Comparison of ENCODE assay signal across 17 cellular contexts in the genomic region with DNA sequence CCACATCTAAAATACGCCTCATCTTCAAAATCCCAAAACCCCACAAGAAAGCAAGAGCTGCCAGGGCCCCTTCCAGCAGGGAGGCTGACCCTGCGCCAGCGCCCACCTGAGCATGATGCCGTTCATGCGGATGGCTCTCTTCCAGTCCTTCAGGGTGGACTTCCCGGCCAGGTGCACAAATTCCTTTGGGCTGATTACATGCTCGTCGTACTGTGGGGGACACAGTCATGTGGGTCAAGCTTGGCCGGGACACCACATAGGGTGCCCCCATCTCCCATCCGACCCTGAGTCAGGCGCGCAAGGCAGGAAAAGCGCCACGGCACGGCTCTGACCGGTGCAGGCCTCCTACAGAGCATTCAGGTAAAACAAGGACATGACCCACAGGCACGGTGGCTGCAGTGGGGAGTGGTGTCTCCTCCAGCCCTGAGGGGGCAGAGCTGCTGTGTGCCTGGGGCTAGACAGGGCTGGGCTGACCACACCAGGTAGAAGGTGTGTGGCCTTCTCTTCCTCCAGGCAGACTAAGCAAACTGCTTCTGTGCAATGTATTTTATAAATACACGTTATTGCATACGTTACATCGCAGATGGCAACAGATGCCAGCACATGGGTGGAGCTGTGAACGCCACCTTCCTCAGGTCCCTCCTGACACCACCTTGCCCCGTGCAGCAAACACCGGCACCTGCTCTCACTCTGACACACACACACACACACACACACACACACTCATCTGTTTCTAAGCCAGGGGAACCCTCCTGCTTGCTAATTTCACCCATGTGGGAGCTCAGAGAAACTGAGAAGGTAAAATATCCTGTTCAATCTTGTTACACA. TPM values are rescaled to one million over a fixed set of nuclear protein-coding genes. Genes with fewer than 3 reads are reported as not detected.
A peak's percentile ranks its signal among the peaks of the same experiment; 100 is the strongest.
DNase-seq lines count a peak whose midpoint lies in the region; ATAC-seq and TF ChIP-seq lines count a peak whose summit lies in the region.
"Had no signal": no experiment of that assay in that cellular context is flagged by ENCODE, and none has a peak within 500 bp of the region (broad histone marks: within the 10 kb centered on the region; RNA-seq: fewer than 3 reads in every experiment).

No MANE protein-coding gene starts in this region.

- POLR2A ChIA-PET in IMR-90 (lab: Charles Lee; ENCODE audit: unreplicated experiment), result no interaction called here

- H2AK9ac ChIP-seq in IMR-90 (replicated peaks; ENCODE audit: low read depth, low read length, poor library complexity), result peak overlapping the region; percentile 35

- H3K4me3 Mint-ChIP-seq in chondrocyte (ENCODE audit: unreplicated experiment), result no peak overlapping the region
- H3K4me3 Mint-ChIP-seq in stimulated activated naive CD8-positive, alpha-beta T cell treated with anti-CD3 and anti-CD28 coated beads, Interleukin-15, amount 100 ng/mL, for 72 hours, result no peak overlapping the region
- H3K4me3 Mint-ChIP-seq: B cell; CD4-positive, alpha-beta T cell; HFFc6 had no signal

- TF ChIP-seq CTCF in IMR-90 (conservative IDR thresholded peaks at IDR 0.05; ENCODE audit: low read depth, low read length) (no peak), chondrocyte (IDR thresholded peaks at IDR 0.05) (no peak)

- H3K27me3 ChIP-seq in IMR-90 (ENCODE audit: control insufficient read depth, insufficient read depth, low read length) (no peaks in the 10 kb centered on the region), thymus (ENCODE audit: control insufficient read depth, insufficient read depth) (no peaks in the 10 kb centered on the region)

- BruUV-seq in IMR-90 (replicated peaks; lab: Mats Ljungman, UMichigan), result no TSS peak

- no peaks in the 10 kb centered on the region for H3K27me3 Mint-ChIP-seq in chondrocyte (ENCODE audit: low read depth)
- no peaks in the 10 kb centered on the region for H3K27me3 Mint-ChIP-seq in stimulated activated naive CD8-positive, alpha-beta T cell treated with anti-CD3 and anti-CD28 coated beads, Interleukin-15, amount 100 ng/mL, for 72 hours
- H3K27me3 Mint-ChIP-seq: B cell; CD4-positive, alpha-beta T cell had no signal

- no peak overlapping the region for H3K27ac ChIP-seq in IMR-90 (ENCODE audit: insufficient read depth, low read length)
- peak overlapping the region; percentile 8 for H3K27ac ChIP-seq in thymus (ENCODE audit: low read depth)

- H4K20me1 ChIP-seq in IMR-90 (ENCODE audit: insufficient read depth, low read length), result peaks cover 2% of the 10 kb centered on the region; the same call in 1 of the 2 replicates

- H3K4me1 ChIP-seq in IMR-90 (ENCODE audit: control insufficient read depth, insufficient read depth, low read length) (peaks cover 7% of the 10 kb centered on the region), thymus (ENCODE audit: control insufficient read depth, insufficient read depth, low read length) (peaks cover 11% of the 10 kb centered on the region)

- no peak overlapping the region for H3K23ac ChIP-seq in IMR-90 (ENCODE audit: low read depth, low read length)

- TF ChIP-seq POLR2A in IMR-90 (IDR thresholded peaks at IDR 0.05; ENCODE audit: low read depth, low read length), result no peak

- no peak overlapping the region for H3K18ac ChIP-seq in IMR-90 (ENCODE audit: low read depth, low read length)

- H2BK20ac ChIP-seq in IMR-90 (ENCODE audit: low read depth, low read length), result no peak overlapping the region

- H2AK5ac ChIP-seq in IMR-90 (ENCODE audit: low read depth, low read length), result no peak overlapping the region

- intact Hi-C loops in IMR-90 (cut with micrococcal nuclease), result no loop called here

- TF ChIP-seq RAD21 in IMR-90 (IDR thresholded peaks at IDR 0.05; ENCODE audit: low read length), result no peak

- CTCF ChIA-PET in IMR-90 (lab: Yijun Ruan, JAX), result interaction anchor here (0.7 kb wide), 1 partner anchor 674 kb away, joined by 4 read pairs; no protein-coding TSS in a partner anchor

- H3K4me1 Mint-ChIP-seq in chondrocyte (ENCODE audit: low read depth), result no peaks in the 10 kb centered on the region
- H3K4me1 Mint-ChIP-seq in stimulated activated naive CD8-positive, alpha-beta T cell treated with anti-CD3 and anti-CD28 coated beads, Interleukin-15, amount 100 ng/mL, for 72 hours, result no peaks in the 10 kb centered on the region

- H2AFZ ChIP-seq in IMR-90 (replicated peaks; ENCODE audit: low read length, poor library complexity), result no peak overlapping the region

- H3K14ac ChIP-seq in IMR-90 (replicated peaks; ENCODE audit: low read depth, low read length), result no peak overlapping the region

- no peak overlapping the region for H4K8ac ChIP-seq in IMR-90 (ENCODE audit: low read depth in 2 of 2, low read length in 2 of 2)

- H2BK15ac ChIP-seq in IMR-90 (ENCODE audit: low read depth, low read length), result no peak overlapping the region

- no peak overlapping the region for H3K4ac ChIP-seq in IMR-90 (ENCODE audit: low read depth, low read length)

- in situ Hi-C loops in IMR-90 (cut with MboI; ENCODE audit: low sequenced_read_pairs), result no loop called here

- H3K36me3 Mint-ChIP-seq in chondrocyte (ENCODE audit: low read depth), result peaks cover 17% of the 10 kb centered on the region

- peaks cover 10 to 23% of the 10 kb centered on the region in 2 experiments; a peak in 3 of 4 replicates for H3K79me1 ChIP-seq in IMR-90 (ENCODE audit: low read depth in 1 of 2, low read length in 2 of 2)

- H3K4me3 ChIP-seq in IMR-90 (ENCODE audit: insufficient read depth, low read depth, low read length), result no peak overlapping the region
- H3K4me3 ChIP-seq in thymus (ENCODE audit: low read length), result no peak overlapping the region
- H3K4me3 ChIP-seq: GM12878 had no signal

- no peak overlapping the region for H3K4me2 ChIP-seq in IMR-90 (ENCODE audit: low read depth, low read length)

- H3K9ac ChIP-seq in IMR-90 (ENCODE audit: low read depth, low read length), result no peak overlapping the region

- H3K36me3 ChIP-seq in IMR-90 (ENCODE audit: control insufficient read depth, insufficient read depth, low read length) (peaks cover 44% of the 10 kb centered on the region), thymus (ENCODE audit: control insufficient read depth, insufficient read depth) (peaks cover 88% of the 10 kb centered on the region)

- dilution Hi-C loops in IMR-90 (cut with HindIII; ENCODE audit: low sequenced_read_pairs, unreplicated experiment), result no loop called here

- H4K5ac ChIP-seq in IMR-90 (ENCODE audit: low read depth, low read length), result no peak overlapping the region

- H2BK120ac ChIP-seq in IMR-90 (ENCODE audit: low read depth, low read length), result no peak overlapping the region

- no peak overlapping the region for H2BK5ac ChIP-seq in IMR-90 (ENCODE audit: low read depth, low read length, poor library complexity, severe bottlenecking)

- H3K9me3 Mint-ChIP-seq in chondrocyte (ENCODE audit: low read depth), result no peaks in the 10 kb centered on the region
- H3K9me3 Mint-ChIP-seq in stimulated activated naive CD8-positive, alpha-beta T cell treated with anti-CD3 and anti-CD28 coated beads, Interleukin-15, amount 100 ng/mL, for 72 hours, result no peaks in the 10 kb centered on the region
- H3K9me3 Mint-ChIP-seq: CD4-positive, alpha-beta T cell; HFFc6 had no signal

- no peak for DNase-seq in IMR-90
- peak; percentile 79 for DNase-seq in chondrocyte (ENCODE audit: low spot score)
- peak; percentile 10 for DNase-seq in iPS-NIHi11 (ENCODE audit: low spot score)
- DNase-seq in stimulated activated naive CD8-positive, alpha-beta T cell treated with anti-CD3 and anti-CD28 coated beads, Interleukin-15, amount 100 ng/mL, for 72 hours, result no peak
- no peak for DNase-seq in NCI-H2227 treated with DMSO at 0.1 percent for 48 hours (lab: John Stamatoyannopoulos, UW)
- no peak for DNase-seq in NCI-H187 (lab: John Stamatoyannopoulos, UW)
- DNase-seq: C1 segment of cervical spinal cord; Calu3; CD4-positive, alpha-beta T cell; DMS79; GOT3; HCEC 1CT; HFFc6 had no signal

- no peak for ATAC-seq in IMR-90 (ENCODE audit: low read depth)
- ATAC-seq in stimulated activated naive CD8-positive, alpha-beta T cell treated with anti-CD3 and anti-CD28 coated beads, Interleukin-15, amount 100 ng/mL, for 72 hours, result no peak
- ATAC-seq: GM12878 had no signal

- H3K9me3 ChIP-seq in IMR-90 (ENCODE audit: control insufficient read depth, insufficient read depth, low read length) (no peaks in the 10 kb centered on the region), thymus (ENCODE audit: control insufficient read depth) (no peaks in the 10 kb centered on the region)

- WGBS in IMR-90 (ENCODE audit: extremely low coverage in 2 of 2, insufficient read length in 1 of 2), 2 experiments, result 87% methylated on average over 7 of the region's 23 CpGs; no CpG with 5 or more reads in 1 of the 2 experiments
- 74% methylated on average over 23 of the region's 23 CpGs for WGBS in thymus

- no peak overlapping the region for H4K91ac ChIP-seq in IMR-90 (ENCODE audit: insufficient read depth, low read depth, low read length)

- peaks cover 4% of the 10 kb centered on the region; the same call in 1 of the 2 replicates for H3K9me1 ChIP-seq in IMR-90 (ENCODE audit: insufficient read depth, low read length)

- no peak overlapping the region for H3K56ac ChIP-seq in IMR-90 (ENCODE audit: extremely low read depth, insufficient read depth, low read length)

- H3K27ac Mint-ChIP-seq in chondrocyte (ENCODE audit: unreplicated experiment), result no peak overlapping the region
- no peak overlapping the region for H3K27ac Mint-ChIP-seq in stimulated activated naive CD8-positive, alpha-beta T cell treated with anti-CD3 and anti-CD28 coated beads, Interleukin-15, amount 100 ng/mL, for 72 hours
- H3K27ac Mint-ChIP-seq: B cell; CD4-positive, alpha-beta T cell; HFFc6 had no signal

RNA-seq across cellular contexts. Expression of a gene that starts 23.8 kb away (rescaled TPM):
- 4.2 and 4.7 TPM in 2 replicates for total RNA-seq in IMR-90 (2012; rRNA removed)
- polyA plus RNA-seq in IMR-90 (2012; rRNA removed), result 10.6 and 12.2 TPM in 2 replicates
- 3.2 and 6.8 TPM in 2 replicates for polyA plus RNA-seq in IMR-90 (2012; cell fraction: cytosol; rRNA removed)
- 10.9 and 32.5 TPM in 2 replicates for polyA plus RNA-seq in IMR-90 (2012; cell fraction: nucleus; rRNA removed; ENCODE audit: low replicate concordance)
- 13.6 to 18.1 TPM (median 14.9 TPM) in 3 replicates for total RNA-seq in chondrocyte
- 13.9 TPM for polyA plus RNA-seq in thymus

RNA-seq across cellular contexts. Expression of a gene that starts 29.0 kb away (rescaled TPM):
- total RNA-seq in IMR-90 (2012; rRNA removed), result 5.0 and 5.3 TPM in 2 replicates
- 10.0 and 10.6 TPM in 2 replicates for polyA plus RNA-seq in IMR-90 (2012; rRNA removed)
- polyA plus RNA-seq in IMR-90 (2012; cell fraction: cytosol; rRNA removed), result 7.2 and 11.4 TPM in 2 replicates
- 17.0 and 27.6 TPM in 2 replicates for polyA plus RNA-seq in IMR-90 (2012; cell fraction: nucleus; rRNA removed; ENCODE audit: low replicate concordance)
- total RNA-seq in chondrocyte, result 7.8 to 8.5 TPM (median 7.9 TPM) in 3 replicates
- polyA plus RNA-seq in thymus, result 16.3 TPM

RNA-seq across cellular contexts. Expression of a gene that starts 43.9 kb away (rescaled TPM):
- total RNA-seq in IMR-90 (2012; rRNA removed) (0.28 and 0.36 TPM in 2 replicates), chondrocyte (0.25 to 0.38 TPM in 2 of 3 replicates, not detected in the other)
- polyA plus RNA-seq in IMR-90 (2012; rRNA removed) (1.0 and 1.6 TPM in 2 replicates), thymus (1.2 TPM)
- polyA plus RNA-seq in IMR-90 (2012; cell fraction: cytosol; rRNA removed), result 0.57 and 1.9 TPM in 2 replicates
- polyA plus RNA-seq in IMR-90 (2012; cell fraction: nucleus; rRNA removed; ENCODE audit: low replicate concordance), result 3.1 and 7.9 TPM in 2 replicates
- total RNA-seq: Calu3, HFFc6 had no signal

RNA-seq across cellular contexts. Expression of a gene that starts 50.3 kb away (rescaled TPM):
- not detected in 2 replicates for total RNA-seq in IMR-90 (2012; rRNA removed)
- polyA plus RNA-seq in IMR-90 (2012; rRNA removed), result not detected in 2 replicates
- not detected in 2 replicates for polyA plus RNA-seq in IMR-90 (2012; cell fraction: cytosol; rRNA removed)
- not detected in 2 replicates for polyA plus RNA-seq in IMR-90 (2012; cell fraction: nucleus; rRNA removed; ENCODE audit: low replicate concordance)
- not detected in 3 replicates for total RNA-seq in chondrocyte
- 0.05 TPM for polyA plus RNA-seq in thymus
- total RNA-seq: Calu3; CD4-positive, alpha-beta T cell; G401; GM12878; HFFc6 had no signal
- polyA plus RNA-seq: GM12878 had no signal

RNA-seq across cellular contexts. Expression of a gene that starts 55.4 kb away (rescaled TPM):
- total RNA-seq in IMR-90 (2012; rRNA removed) (20.3 and 21.1 TPM in 2 replicates), chondrocyte (7.8 to 15.0 TPM (median 7.8 TPM) in 3 replicates)
- polyA plus RNA-seq in IMR-90 (2012; rRNA removed) (62.3 and 67.4 TPM in 2 replicates), thymus (77.9 TPM)
- polyA plus RNA-seq in IMR-90 (2012; cell fraction: cytosol; rRNA removed), result 33.4 and 56.7 TPM in 2 replicates
- polyA plus RNA-seq in IMR-90 (2012; cell fraction: nucleus; rRNA removed; ENCODE audit: low replicate concordance), result 57.3 and 74.5 TPM in 2 replicates

Comparison
In these comparisons a context has a peak if more than half of its experiments do, and no peak if none do; other contexts are left out.
1. DNase-seq: peak in chondrocyte (single experiment) and iPS-NIHi11 (single experiment); none in IMR-90 (single experiment), stimulated activated naive CD8-positive, alpha-beta T cell treated with anti-CD3 and anti-CD28 coated beads, Interleukin-15, amount 100 ng/mL, for 72 hours (0 of 2), NCI-H2227 treated with DMSO at 0.1 percent for 48 hours (single experiment) and NCI-H187 (0 of 2).